Comparison of ENCODE assay signal across 14 cellular contexts in genomic region chr21:45325206-45326168, GRCh38. TPM values are rescaled to one million over a fixed set of nuclear protein-coding genes. Genes with fewer than 3 reads are reported as not detected.
DNase-seq lines count a peak whose midpoint lies in the region; ATAC-seq and TF ChIP-seq lines count a peak whose summit lies in the region.
"Had no signal": no experiment of that assay in that cellular context is flagged by ENCODE, and none has a peak within 500 bp of the region (broad histone marks: within the 10 kb centered on the region; RNA-seq: fewer than 3 reads in every experiment).

No MANE protein-coding gene starts in this region.

- no TSS peak for BruUV-seq in Panc1 (replicated peaks; lab: Mats Ljungman, UMichigan)

- DNase-seq in ELF-1 (ENCODE audit: low read depth, low spot score) (peak; percentile 1), Panc1 (ENCODE audit: low read depth, low spot score) (no peak), left cardiac atrium (peak; percentile 27), posterior vena cava (ENCODE audit: low spot score) (peak; percentile 70), NCI-H1105 (lab: John Stamatoyannopoulos, UW) (no peak), GM10266 (ENCODE audit: extremely low spot score) (no peak), WERI-Rb-1 (no peak)
- DNase-seq: activated CD8-positive, alpha-beta T cell treated with anti-CD3 and anti-CD28 coated beads for 36 hours; NCI-H774; PC-9; SW 1271 had no signal

- H3K27ac ChIP-seq in Panc1 (ENCODE audit: low read length) = peak overlapping the region; percentile 90
- H3K27ac ChIP-seq in WERI-Rb-1 = no peak overlapping the region
- H3K27ac ChIP-seq: PC-9 had no signal

- H3K4me3 ChIP-seq in Panc1 (ENCODE audit: low read depth in 2 of 2, low read length in 2 of 2) (no peak overlapping the region), WERI-Rb-1 (ENCODE audit: low read depth, low read length) (no peak overlapping the region)
- H3K4me3 ChIP-seq: PC-9 had no signal

- H3K36me3 ChIP-seq in Panc1 (ENCODE audit: control insufficient read depth, insufficient read depth, low read length) (no peaks in the 10 kb centered on the region), WERI-Rb-1 (no peaks in the 10 kb centered on the region)

- peaks cover 90% of the 10 kb centered on the region for H3K4me1 ChIP-seq in Panc1 (ENCODE audit: control insufficient read depth, insufficient read depth, low read length)

- in situ Hi-C loops in Panc1 (cut with HindIII; ENCODE audit: low pct_unique_long_range_greater_than_20kb, low sequenced_read_pairs) = no loop called here

- H3K27me3 ChIP-seq in Panc1 (ENCODE audit: control insufficient read depth, insufficient read depth, low read length) (no peaks in the 10 kb centered on the region), WERI-Rb-1 (ENCODE audit: insufficient read depth, low read depth, severe bottlenecking) (no peaks in the 10 kb centered on the region)

- intact Hi-C loops in Panc1 (cut with micrococcal nuclease; ENCODE audit: unreplicated experiment) = loop anchor here (5.0 kb wide), 1 partner anchor 82 kb away; the partner anchor contains the start of gene COL18A1
- intact Hi-C loops in left cardiac atrium (cut with DNase I) = no loop called here
- intact Hi-C loops in posterior vena cava (cut with DNase I) = no loop called here

- ATAC-seq in Panc1 = no peak
- ATAC-seq in left cardiac atrium = no peak
- no peak for ATAC-seq in GM19351 (IDR thresholded peaks at IDR 0.05; ENCODE audit: unreplicated experiment)
- ATAC-seq: activated T-helper 17 cell treated with anti-CD3 and anti-CD28 coated beads, Interleukin-2, amount 50 U/mL, for 72 hours; natural killer cell treated with Interleukin-12 subunit alpha and Interleukin-12 subunit beta and Interleukin-15 and Interleukin-18, amount 100 ng/mL, for 72 hours had no signal

- TF ChIP-seq CTCF in Panc1 (IDR thresholded peaks at IDR 0.05) (no peak), GM10266 (IDR thresholded peaks at IDR 0.05; ENCODE audit: control insufficient read depth, insufficient read depth, low read depth, missing control alignments) (no peak), WERI-Rb-1 (IDR thresholded peaks at IDR 0.05; ENCODE audit: low read depth, low read length) (no peak)

- CTCF ChIA-PET in Panc1 (lab: Charles Lee) = no interaction called here

- H3K9me3 ChIP-seq in Panc1 (ENCODE audit: control insufficient read depth, insufficient read depth, low read depth, low read length) (no peaks in the 10 kb centered on the region), WERI-Rb-1 (ENCODE audit: severe bottlenecking) (no peaks in the 10 kb centered on the region)

- POLR2A ChIA-PET in Panc1 (lab: Charles Lee) = no interaction called here

RNA-seq across cellular contexts. Expression of gene POFUT2, which starts 37.8 kb away (rescaled TPM):
- total RNA-seq in Panc1 (2021; ENCODE audit: unreplicated experiment) (59.6 TPM), left cardiac atrium (10 to 100 TPM; 18.1 to 20.3 TPM), posterior vena cava (10 to 100 TPM; 27.1 to 27.4 TPM)
- polyA plus RNA-seq in Panc1 (2012; ENCODE audit: insufficient read length) = 68.4 TPM

Comparison
In these comparisons a context has a peak if more than half of its experiments do, and no peak if none do; other contexts are left out.
1. DNase-seq: peak in ELF-1 (single experiment), left cardiac atrium (single experiment) and posterior vena cava (single experiment); none in Panc1 (single experiment), NCI-H1105 (single experiment), GM10266 (single experiment) and WERI-Rb-1 (single experiment).